ENCODE assay signal across 1 cellular context in the genomic region with DNA sequence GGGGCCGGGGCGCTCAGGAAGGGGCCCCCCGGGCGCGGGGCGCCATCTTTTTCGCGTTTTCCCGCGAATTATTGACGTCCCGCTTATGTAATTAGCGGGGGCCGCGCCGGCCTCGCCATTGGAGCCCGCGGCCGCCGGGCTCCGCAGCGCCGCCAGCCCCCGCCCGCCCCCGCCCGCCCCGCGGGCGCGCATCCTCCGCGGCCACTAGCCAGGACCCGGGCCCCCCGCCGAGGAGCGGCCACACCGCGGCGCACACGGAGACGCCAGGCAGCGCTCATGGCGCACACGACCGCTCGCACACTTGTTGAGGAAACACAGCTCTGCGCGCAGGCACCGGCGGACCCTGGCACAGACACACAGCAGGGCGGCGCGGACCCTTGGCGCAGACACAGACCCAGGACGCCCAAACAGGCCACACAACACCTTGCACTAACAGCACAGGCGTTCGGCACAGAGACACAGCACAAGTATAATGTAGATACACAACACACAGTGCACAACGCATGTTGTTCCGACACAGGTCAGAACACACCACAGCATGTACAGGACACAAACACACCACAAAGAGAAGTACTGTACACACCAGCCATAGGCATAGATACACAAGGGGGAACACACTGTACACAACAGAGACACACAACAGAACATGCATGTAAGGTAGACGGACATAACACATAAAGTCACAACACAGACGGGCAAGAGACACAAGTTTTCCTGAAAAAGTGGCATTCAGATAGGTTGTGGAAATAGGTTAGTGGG.
TF ChIP-seq lines count a peak whose summit lies in the region.

No MANE protein-coding gene starts in this region.

TF ChIP-seq in HepG2, 621 proteins besides CTCF, POLR2A, EP300 and RAD21 (continued from another document):
- TF ChIP-seq, protein P1, sequence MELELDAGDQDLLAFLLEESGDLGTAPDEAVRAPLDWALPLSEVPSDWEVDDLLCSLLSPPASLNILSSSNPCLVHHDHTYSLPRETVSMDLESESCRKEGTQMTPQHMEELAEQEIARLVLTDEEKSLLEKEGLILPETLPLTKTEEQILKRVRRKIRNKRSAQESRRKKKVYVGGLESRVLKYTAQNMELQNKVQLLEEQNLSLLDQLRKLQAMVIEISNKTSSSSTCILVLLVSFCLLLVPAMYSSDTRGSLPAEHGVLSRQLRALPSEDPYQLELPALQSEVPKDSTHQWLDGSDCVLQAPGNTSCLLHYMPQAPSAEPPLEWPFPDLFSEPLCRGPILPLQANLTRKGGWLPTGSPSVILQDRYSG (CRISPR knock-in tag; IDR thresholded peaks at IDR 0.05) = no peak
- no peak for TF ChIP-seq ZNF33B (CRISPR knock-in tag; IDR thresholded peaks at IDR 0.05)
- no peak for TF ChIP-seq ZBTB21 (CRISPR knock-in tag; IDR thresholded peaks at IDR 0.05)
- peak; percentile 67; the same call in 1 of the 2 replicates for TF ChIP-seq ZNF772 (CRISPR knock-in tag; IDR thresholded peaks at IDR 0.05)
- TF ChIP-seq TAF15 (IDR thresholded peaks at IDR 0.05; ENCODE audit: low read depth, low read length, poor library complexity, severe bottlenecking) = no peak
- TF ChIP-seq, protein P2, sequence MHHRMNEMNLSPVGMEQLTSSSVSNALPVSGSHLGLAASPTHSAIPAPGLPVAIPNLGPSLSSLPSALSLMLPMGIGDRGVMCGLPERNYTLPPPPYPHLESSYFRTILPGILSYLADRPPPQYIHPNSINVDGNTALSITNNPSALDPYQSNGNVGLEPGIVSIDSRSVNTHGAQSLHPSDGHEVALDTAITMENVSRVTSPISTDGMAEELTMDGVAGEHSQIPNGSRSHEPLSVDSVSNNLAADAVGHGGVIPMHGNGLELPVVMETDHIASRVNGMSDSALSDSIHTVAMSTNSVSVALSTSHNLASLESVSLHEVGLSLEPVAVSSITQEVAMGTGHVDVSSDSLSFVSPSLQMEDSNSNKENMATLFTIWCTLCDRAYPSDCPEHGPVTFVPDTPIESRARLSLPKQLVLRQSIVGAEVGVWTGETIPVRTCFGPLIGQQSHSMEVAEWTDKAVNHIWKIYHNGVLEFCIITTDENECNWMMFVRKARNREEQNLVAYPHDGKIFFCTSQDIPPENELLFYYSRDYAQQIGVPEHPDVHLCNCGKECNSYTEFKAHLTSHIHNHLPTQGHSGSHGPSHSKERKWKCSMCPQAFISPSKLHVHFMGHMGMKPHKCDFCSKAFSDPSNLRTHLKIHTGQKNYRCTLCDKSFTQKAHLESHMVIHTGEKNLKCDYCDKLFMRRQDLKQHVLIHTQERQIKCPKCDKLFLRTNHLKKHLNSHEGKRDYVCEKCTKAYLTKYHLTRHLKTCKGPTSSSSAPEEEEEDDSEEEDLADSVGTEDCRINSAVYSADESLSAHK (CRISPR knock-in tag; IDR thresholded peaks at IDR 0.05; ENCODE audit: borderline replicate concordance) = no peak
- no peak for TF ChIP-seq ZNF629 (CRISPR knock-in tag; conservative IDR thresholded peaks at IDR 0.05)
- TF ChIP-seq ETV6 (CRISPR knock-in tag; conservative IDR thresholded peaks at IDR 0.05) = no peak; the same call in 1 of the 2 replicates
- TF ChIP-seq TEAD2 (CRISPR knock-in tag; IDR thresholded peaks at IDR 0.05) = no peak
- TF ChIP-seq, protein P3, sequence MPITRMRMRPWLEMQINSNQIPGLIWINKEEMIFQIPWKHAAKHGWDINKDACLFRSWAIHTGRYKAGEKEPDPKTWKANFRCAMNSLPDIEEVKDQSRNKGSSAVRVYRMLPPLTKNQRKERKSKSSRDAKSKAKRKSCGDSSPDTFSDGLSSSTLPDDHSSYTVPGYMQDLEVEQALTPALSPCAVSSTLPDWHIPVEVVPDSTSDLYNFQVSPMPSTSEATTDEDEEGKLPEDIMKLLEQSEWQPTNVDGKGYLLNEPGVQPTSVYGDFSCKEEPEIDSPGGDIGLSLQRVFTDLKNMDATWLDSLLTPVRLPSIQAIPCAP (CRISPR knock-in tag; IDR thresholded peaks at IDR 0.05; ENCODE audit: low read depth) = no peak
- no peak for TF ChIP-seq ZKSCAN8 (CRISPR knock-in tag; IDR thresholded peaks at IDR 0.05; ENCODE audit: borderline replicate concordance)
- no peak for TF ChIP-seq KLF9 (CRISPR knock-in tag; IDR thresholded peaks at IDR 0.05; ENCODE audit: low read depth)
- TF ChIP-seq, protein P4, sequence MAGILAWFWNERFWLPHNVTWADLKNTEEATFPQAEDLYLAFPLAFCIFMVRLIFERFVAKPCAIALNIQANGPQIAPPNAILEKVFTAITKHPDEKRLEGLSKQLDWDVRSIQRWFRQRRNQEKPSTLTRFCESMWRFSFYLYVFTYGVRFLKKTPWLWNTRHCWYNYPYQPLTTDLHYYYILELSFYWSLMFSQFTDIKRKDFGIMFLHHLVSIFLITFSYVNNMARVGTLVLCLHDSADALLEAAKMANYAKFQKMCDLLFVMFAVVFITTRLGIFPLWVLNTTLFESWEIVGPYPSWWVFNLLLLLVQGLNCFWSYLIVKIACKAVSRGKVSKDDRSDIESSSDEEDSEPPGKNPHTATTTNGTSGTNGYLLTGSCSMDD (CRISPR knock-in tag; IDR thresholded peaks at IDR 0.05) = no peak
TF ChIP-seq in HepG2: peak in this region for 167.
